ENCODE assay signal across 1 cellular context in the genomic region with DNA sequence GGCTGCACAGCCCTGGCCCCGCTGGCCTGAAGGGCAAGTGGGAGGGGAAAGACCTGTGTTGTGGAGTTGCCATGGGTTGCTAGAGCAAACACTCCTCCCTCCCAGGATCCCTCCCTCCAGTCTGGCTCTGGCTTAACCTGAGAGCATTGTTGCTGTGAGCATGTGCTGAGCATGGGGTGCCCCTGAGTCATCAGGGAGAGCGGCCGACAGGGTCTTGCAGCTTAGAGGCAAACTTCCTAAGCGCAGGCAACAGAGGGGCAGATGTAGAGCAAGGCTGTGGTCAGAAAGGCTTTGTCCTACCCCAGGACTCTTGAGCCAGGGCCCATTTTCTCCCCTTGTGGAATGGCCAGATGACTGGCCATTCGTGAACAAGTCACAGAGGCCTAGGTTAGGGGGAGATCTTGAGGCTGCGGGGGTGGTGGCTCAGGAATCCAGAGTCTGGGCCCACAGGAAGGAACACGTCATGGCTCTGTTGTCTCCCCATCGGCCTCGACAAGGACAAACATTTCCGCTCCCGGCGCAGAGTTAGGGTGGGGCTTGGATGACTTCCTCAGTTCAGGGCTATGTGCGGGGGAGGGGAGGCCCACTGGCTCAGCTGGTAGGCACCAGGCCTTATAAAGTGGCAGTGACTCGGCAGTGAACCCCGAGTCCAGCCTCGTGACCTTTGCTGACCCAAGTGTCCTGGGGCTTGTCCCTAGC.
TF ChIP-seq lines count a peak whose summit lies in the region.

No MANE protein-coding gene starts in this region.

TF ChIP-seq in K562, 482 proteins besides CTCF, POLR2A, EP300 and RAD21 (continued from another document and continues in another):
- TF ChIP-seq, protein P1, sequence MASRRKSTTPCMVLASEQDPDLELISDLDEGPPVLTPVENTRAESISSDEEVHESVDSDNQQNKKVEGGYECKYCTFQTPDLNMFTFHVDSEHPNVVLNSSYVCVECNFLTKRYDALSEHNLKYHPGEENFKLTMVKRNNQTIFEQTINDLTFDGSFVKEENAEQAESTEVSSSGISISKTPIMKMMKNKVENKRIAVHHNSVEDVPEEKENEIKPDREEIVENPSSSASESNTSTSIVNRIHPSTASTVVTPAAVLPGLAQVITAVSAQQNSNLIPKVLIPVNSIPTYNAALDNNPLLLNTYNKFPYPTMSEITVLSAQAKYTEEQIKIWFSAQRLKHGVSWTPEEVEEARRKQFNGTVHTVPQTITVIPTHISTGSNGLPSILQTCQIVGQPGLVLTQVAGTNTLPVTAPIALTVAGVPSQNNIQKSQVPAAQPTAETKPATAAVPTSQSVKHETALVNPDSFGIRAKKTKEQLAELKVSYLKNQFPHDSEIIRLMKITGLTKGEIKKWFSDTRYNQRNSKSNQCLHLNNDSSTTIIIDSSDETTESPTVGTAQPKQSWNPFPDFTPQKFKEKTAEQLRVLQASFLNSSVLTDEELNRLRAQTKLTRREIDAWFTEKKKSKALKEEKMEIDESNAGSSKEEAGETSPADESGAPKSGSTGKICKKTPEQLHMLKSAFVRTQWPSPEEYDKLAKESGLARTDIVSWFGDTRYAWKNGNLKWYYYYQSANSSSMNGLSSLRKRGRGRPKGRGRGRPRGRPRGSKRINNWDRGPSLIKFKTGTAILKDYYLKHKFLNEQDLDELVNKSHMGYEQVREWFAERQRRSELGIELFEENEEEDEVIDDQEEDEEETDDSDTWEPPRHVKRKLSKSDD (conservative IDR thresholded peaks at IDR 0.05; ENCODE audit: low read length) = no peak
- TF ChIP-seq NFATC3 (IDR thresholded peaks at IDR 0.05) (peak; percentile 72; the same call in 1 of the 2 replicates), HNRNPK (IDR thresholded peaks at IDR 0.05; ENCODE audit: low read depth, low read length, poor library complexity, severe bottlenecking) (no peak), TBL1XR1 (IDR thresholded peaks at IDR 0.05; ENCODE audit: low read length in 2 of 2) (0 out of 4 replicates have a peak, but pooled peaks have one; percentile 25 to 38), ILF3 (IDR thresholded peaks at IDR 0.05; ENCODE audit: borderline replicate concordance) (no peak), CC2D1A (IDR thresholded peaks at IDR 0.05) (0 out of 2 replicates have a peak, but pooled peaks have one; percentile 33), POLR2AphosphoS5 (IDR thresholded peaks at IDR 0.05; ENCODE audit: control insufficient read depth, insufficient read depth, low read depth, low read length) (peak; percentile 62), ZNF444 (CRISPR knock-in tag; IDR thresholded peaks at IDR 0.05) (peak; percentile 62; the same call in 1 of the 2 replicates), BHLHE40 (IDR thresholded peaks at IDR 0.05; ENCODE audit: low read length) (peak; percentile 81), CXXC5 (CRISPR knock-in tag; IDR thresholded peaks at IDR 0.05) (peak; percentile 77), ZKSCAN8 (CRISPR knock-in tag; IDR thresholded peaks at IDR 0.05) (peak; percentile 94), PYGO2 (tag; IDR thresholded peaks at IDR 0.05) (peak; percentile 76), ZNF165 (CRISPR knock-in tag; IDR thresholded peaks at IDR 0.05; ENCODE audit: borderline replicate concordance) (no peak), ZNF212 (CRISPR knock-in tag; IDR thresholded peaks at IDR 0.05) (no peak), RBM14 (IDR thresholded peaks at IDR 0.05; ENCODE audit: borderline replicate concordance, insufficient read depth, low read depth, low read length) (no peak), PTBP1 (IDR thresholded peaks at IDR 0.05; ENCODE audit: low read depth, low read length) (no peak), NRF1 (conservative IDR thresholded peaks at IDR 0.05 in 1 of 2, IDR thresholded peaks at IDR 0.05 in 1 of 2) (peak; percentile 83 to 86), ZNF644 (tag; IDR thresholded peaks at IDR 0.05; ENCODE audit: low read depth) (peak; percentile 96), SMARCC2 (IDR thresholded peaks at IDR 0.05; ENCODE audit: low read depth) (peak; percentile 41), ETV6 (IDR thresholded peaks at IDR 0.05; ENCODE audit: borderline replicate concordance in 1 of 2, low read depth in 2 of 2, low read length in 1 of 2) (peak; percentile 97 to 99), ETV6 (CRISPR knock-in tag; IDR thresholded peaks at IDR 0.05; ENCODE audit: borderline replicate concordance) (peak; percentile 52; the same call in 1 of the 2 replicates), ZC3H11A (IDR thresholded peaks at IDR 0.05; ENCODE audit: low read depth, low read length) (no peak), KLF13 (tag; IDR thresholded peaks at IDR 0.05; ENCODE audit: borderline replicate concordance, low read depth) (peak; percentile 94), RFX7 (CRISPR knock-in tag; IDR thresholded peaks at IDR 0.05) (no peak), RCOR1 (IDR thresholded peaks at IDR 0.05; ENCODE audit: borderline replicate concordance in 1 of 2, low read depth in 2 of 2, low read length in 2 of 2) (peak; percentile 16 to 72; a peak in 2 of 4 replicates), ZNF584 (CRISPR knock-in tag; IDR thresholded peaks at IDR 0.05; ENCODE audit: low read depth) (peak; percentile 95), SMARCA4 (IDR thresholded peaks at IDR 0.05) (peak; percentile 87), RFX5 (IDR thresholded peaks at IDR 0.05; ENCODE audit: low read depth, low read length) (no peak), NR1H2 (CRISPR knock-in tag; IDR thresholded peaks at IDR 0.05) (no peak; the same call in 1 of the 2 replicates), MAFF (IDR thresholded peaks at IDR 0.05; ENCODE audit: low read length) (no peak), LEF1 (IDR thresholded peaks at IDR 0.05) (peak; percentile 98), NELFE (IDR thresholded peaks at IDR 0.05; ENCODE audit: insufficient read depth, insufficient read length) (no peak), CREM (IDR thresholded peaks at IDR 0.05; ENCODE audit: low read depth) (peak; percentile 94)
- TF ChIP-seq, protein P2, sequence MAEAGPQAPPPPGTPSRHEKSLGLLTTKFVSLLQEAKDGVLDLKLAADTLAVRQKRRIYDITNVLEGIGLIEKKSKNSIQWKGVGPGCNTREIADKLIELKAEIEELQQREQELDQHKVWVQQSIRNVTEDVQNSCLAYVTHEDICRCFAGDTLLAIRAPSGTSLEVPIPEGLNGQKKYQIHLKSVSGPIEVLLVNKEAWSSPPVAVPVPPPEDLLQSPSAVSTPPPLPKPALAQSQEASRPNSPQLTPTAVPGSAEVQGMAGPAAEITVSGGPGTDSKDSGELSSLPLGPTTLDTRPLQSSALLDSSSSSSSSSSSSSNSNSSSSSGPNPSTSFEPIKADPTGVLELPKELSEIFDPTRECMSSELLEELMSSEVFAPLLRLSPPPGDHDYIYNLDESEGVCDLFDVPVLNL (CRISPR knock-in tag; IDR thresholded peaks at IDR 0.05; ENCODE audit: low read depth) = no peak
- TF ChIP-seq, protein P3, sequence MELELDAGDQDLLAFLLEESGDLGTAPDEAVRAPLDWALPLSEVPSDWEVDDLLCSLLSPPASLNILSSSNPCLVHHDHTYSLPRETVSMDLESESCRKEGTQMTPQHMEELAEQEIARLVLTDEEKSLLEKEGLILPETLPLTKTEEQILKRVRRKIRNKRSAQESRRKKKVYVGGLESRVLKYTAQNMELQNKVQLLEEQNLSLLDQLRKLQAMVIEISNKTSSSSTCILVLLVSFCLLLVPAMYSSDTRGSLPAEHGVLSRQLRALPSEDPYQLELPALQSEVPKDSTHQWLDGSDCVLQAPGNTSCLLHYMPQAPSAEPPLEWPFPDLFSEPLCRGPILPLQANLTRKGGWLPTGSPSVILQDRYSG (tag; conservative IDR thresholded peaks at IDR 0.05; ENCODE audit: low read depth) = peak; percentile 97
- TF ChIP-seq, protein P4, sequence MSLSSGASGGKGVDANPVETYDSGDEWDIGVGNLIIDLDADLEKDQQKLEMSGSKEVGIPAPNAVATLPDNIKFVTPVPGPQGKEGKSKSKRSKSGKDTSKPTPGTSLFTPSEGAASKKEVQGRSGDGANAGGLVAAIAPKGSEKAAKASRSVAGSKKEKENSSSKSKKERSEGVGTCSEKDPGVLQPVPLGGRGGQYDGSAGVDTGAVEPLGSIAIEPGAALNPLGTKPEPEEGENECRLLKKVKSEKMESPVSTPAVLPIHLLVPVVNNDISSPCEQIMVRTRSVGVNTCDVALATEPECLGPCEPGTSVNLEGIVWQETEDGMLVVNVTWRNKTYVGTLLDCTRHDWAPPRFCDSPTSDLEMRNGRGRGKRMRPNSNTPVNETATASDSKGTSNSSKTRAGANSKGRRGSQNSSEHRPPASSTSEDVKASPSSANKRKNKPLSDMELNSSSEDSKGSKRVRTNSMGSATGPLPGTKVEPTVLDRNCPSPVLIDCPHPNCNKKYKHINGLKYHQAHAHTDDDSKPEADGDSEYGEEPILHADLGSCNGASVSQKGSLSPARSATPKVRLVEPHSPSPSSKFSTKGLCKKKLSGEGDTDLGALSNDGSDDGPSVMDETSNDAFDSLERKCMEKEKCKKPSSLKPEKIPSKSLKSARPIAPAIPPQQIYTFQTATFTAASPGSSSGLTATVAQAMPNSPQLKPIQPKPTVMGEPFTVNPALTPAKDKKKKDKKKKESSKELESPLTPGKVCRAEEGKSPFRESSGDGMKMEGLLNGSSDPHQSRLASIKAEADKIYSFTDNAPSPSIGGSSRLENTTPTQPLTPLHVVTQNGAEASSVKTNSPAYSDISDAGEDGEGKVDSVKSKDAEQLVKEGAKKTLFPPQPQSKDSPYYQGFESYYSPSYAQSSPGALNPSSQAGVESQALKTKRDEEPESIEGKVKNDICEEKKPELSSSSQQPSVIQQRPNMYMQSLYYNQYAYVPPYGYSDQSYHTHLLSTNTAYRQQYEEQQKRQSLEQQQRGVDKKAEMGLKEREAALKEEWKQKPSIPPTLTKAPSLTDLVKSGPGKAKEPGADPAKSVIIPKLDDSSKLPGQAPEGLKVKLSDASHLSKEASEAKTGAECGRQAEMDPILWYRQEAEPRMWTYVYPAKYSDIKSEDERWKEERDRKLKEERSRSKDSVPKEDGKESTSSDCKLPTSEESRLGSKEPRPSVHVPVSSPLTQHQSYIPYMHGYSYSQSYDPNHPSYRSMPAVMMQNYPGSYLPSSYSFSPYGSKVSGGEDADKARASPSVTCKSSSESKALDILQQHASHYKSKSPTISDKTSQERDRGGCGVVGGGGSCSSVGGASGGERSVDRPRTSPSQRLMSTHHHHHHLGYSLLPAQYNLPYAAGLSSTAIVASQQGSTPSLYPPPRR (CRISPR knock-in tag; IDR thresholded peaks at IDR 0.05; ENCODE audit: borderline replicate concordance) = peak; percentile 38; the same call in 1 of the 2 replicates
- TF ChIP-seq, protein P5, sequence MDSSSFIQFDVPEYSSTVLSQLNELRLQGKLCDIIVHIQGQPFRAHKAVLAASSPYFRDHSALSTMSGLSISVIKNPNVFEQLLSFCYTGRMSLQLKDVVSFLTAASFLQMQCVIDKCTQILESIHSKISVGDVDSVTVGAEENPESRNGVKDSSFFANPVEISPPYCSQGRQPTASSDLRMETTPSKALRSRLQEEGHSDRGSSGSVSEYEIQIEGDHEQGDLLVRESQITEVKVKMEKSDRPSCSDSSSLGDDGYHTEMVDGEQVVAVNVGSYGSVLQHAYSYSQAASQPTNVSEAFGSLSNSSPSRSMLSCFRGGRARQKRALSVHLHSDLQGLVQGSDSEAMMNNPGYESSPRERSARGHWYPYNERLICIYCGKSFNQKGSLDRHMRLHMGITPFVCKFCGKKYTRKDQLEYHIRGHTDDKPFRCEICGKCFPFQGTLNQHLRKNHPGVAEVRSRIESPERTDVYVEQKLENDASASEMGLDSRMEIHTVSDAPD (CRISPR knock-in tag; IDR thresholded peaks at IDR 0.05) = peak; percentile 74
- TF ChIP-seq, protein P6, sequence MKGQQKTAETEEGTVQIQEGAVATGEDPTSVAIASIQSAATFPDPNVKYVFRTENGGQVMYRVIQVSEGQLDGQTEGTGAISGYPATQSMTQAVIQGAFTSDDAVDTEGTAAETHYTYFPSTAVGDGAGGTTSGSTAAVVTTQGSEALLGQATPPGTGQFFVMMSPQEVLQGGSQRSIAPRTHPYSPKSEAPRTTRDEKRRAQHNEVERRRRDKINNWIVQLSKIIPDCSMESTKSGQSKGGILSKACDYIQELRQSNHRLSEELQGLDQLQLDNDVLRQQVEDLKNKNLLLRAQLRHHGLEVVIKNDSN (CRISPR knock-in tag; IDR thresholded peaks at IDR 0.05) = peak; percentile 60; the same call in 1 of the 2 replicates
- TF ChIP-seq, protein P7, sequence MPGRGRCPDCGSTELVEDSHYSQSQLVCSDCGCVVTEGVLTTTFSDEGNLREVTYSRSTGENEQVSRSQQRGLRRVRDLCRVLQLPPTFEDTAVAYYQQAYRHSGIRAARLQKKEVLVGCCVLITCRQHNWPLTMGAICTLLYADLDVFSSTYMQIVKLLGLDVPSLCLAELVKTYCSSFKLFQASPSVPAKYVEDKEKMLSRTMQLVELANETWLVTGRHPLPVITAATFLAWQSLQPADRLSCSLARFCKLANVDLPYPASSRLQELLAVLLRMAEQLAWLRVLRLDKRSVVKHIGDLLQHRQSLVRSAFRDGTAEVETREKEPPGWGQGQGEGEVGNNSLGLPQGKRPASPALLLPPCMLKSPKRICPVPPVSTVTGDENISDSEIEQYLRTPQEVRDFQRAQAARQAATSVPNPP (IDR thresholded peaks at IDR 0.05; ENCODE audit: borderline replicate concordance, insufficient read depth, insufficient read length) = no peak
- TF ChIP-seq, protein P8, sequence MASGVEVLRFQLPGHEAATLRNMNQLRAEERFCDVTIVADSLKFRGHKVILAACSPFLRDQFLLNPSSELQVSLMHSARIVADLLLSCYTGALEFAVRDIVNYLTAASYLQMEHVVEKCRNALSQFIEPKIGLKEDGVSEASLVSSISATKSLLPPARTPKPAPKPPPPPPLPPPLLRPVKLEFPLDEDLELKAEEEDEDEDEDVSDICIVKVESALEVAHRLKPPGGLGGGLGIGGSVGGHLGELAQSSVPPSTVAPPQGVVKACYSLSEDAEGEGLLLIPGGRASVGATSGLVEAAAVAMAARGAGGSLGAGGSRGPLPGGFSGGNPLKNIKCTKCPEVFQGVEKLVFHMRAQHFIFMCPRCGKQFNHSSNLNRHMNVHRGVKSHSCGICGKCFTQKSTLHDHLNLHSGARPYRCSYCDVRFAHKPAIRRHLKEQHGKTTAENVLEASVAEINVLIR (CRISPR knock-in tag; IDR thresholded peaks at IDR 0.05) = peak; percentile 52; the same call in 1 of the 2 replicates
- TF ChIP-seq, protein P9, sequence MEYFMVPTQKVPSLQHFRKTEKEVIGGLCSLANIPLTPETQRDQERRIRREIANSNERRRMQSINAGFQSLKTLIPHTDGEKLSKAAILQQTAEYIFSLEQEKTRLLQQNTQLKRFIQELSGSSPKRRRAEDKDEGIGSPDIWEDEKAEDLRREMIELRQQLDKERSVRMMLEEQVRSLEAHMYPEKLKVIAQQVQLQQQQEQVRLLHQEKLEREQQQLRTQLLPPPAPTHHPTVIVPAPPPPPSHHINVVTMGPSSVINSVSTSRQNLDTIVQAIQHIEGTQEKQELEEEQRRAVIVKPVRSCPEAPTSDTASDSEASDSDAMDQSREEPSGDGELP (CRISPR knock-in tag; IDR thresholded peaks at IDR 0.05; ENCODE audit: borderline replicate concordance) = peak; percentile 99
